ENCODE assay signal across 8 cellular contexts in the genomic region with DNA sequence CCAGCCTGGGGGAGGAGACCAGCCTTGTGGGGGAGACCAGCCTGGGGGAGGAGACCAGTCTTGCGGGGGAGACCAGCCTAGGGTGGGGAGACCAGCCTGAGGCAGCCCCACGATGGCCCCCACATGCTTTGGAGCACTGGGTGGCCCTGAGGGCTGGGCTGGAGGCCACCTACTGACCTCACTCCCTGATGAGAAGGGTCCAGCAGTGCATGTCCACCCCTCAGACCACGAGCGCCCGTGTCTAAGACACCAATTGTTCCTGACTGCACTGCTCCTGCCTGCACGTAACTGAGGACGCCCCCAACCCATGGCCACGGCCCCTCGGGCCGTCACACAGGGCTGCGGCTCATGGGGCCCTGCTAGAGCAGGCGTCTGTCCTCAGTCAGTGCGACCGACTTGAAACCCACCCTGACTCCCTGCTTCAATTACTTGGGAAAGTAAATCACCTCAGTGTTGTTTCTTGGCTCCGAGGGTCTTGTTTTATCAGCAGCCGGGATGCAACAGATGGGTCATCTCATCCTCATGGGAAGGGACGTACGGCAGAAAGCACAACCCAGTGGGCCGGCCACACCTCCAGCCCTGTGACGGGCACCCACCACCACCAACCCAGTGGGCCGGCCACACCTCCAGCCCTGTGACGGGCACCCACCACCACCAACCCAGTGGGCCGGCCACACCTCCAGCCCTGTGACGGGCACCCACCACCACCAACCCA. TPM values are rescaled to one million over a fixed set of nuclear protein-coding genes. Genes with fewer than 3 reads are reported as not detected.
DNase-seq lines count a peak whose midpoint lies in the region; ATAC-seq and TF ChIP-seq lines count a peak whose summit lies in the region.

TSS of gene SPATC1L (minus strand) at position 550 of the 715 bp plus-strand sequence. CDS start 1,643 bp downstream, outside the sequence.

- H3K27me3 Mint-ChIP-seq in stimulated activated memory B cell treated with anti-CD40 and anti-IgM and Interleukin-4, amounts not matched to agents 10 μg/mL and 1 μg/mL and 100 μg/mL, for 72 hours: no peaks in the 10 kb centered on the region

- H3K4me1 Mint-ChIP-seq in stimulated activated memory B cell treated with anti-CD40 and anti-IgM and Interleukin-4, amounts not matched to agents 10 μg/mL and 1 μg/mL and 100 μg/mL, for 72 hours: peaks cover 6% of the 10 kb centered on the region

- DNase-seq in CD1c-positive myeloid dendritic cell (ENCODE audit: extremely low spot score) (peak; percentile 50), NCI-H2227 treated with DMSO at 0.1 percent for 48 hours (lab: John Stamatoyannopoulos, UW) (peak; percentile 4), activated T-cell treated with anti-CD3 and anti-CD28 coated beads for 4 hours (peak; percentile 26), esophagus squamous epithelium (lab: John Stamatoyannopoulos, UW) (no peak), T-helper 9 cell (no peak)

- TF ChIP-seq CTCF in esophagus squamous epithelium (IDR thresholded peaks at IDR 0.05): no peak

- H3K9me3 ChIP-seq in esophagus squamous epithelium: no peaks in the 10 kb centered on the region
- no peaks in the 10 kb centered on the region for H3K9me3 ChIP-seq in muscle layer of duodenum (ENCODE audit: control insufficient read depth in 1 of 2, low read length in 2 of 2)

- TF ChIP-seq POLR2A in esophagus squamous epithelium (IDR thresholded peaks at IDR 0.05): no peak

- 0 to 10% methylated on average over 1 to 6 of the region's 24 CpGs for WGBS in esophagus squamous epithelium, 2 donors

- peaks cover 0 to 17% (median 9%) of the 10 kb centered on the region in 3 donors for H3K4me1 ChIP-seq in esophagus squamous epithelium
- peaks cover 0 to 3% of the 10 kb centered on the region in 2 donors for H3K4me1 ChIP-seq in muscle layer of duodenum (ENCODE audit: control insufficient read depth in 1 of 2, insufficient read depth in 2 of 2, low read length in 2 of 2)

- intact Hi-C loops in esophagus squamous epithelium (cut with DNase I): no loop called here

- H3K36me3 ChIP-seq in esophagus squamous epithelium: peaks cover 0 to under 1% (median 0%) of the 10 kb centered on the region in 3 donors
- no peaks in the 10 kb centered on the region for H3K36me3 ChIP-seq in muscle layer of duodenum (ENCODE audit: control insufficient read depth in 1 of 2, insufficient read depth in 2 of 2, low read length in 2 of 2)

- H3K27ac ChIP-seq in esophagus squamous epithelium (peak within 1 kb of the TSS; percentile 70 to 88 (median 86)), muscle layer of duodenum (ENCODE audit: low read length) (peak within 1 kb of the TSS; percentile 77)

- peak; percentile 41 for ATAC-seq in GM21737 (IDR thresholded peaks at IDR 0.05; ENCODE audit: unreplicated experiment)
- ATAC-seq in stimulated activated memory B cell treated with anti-CD40 and anti-IgM and Interleukin-4, amounts not matched to agents 10 μg/mL and 1 μg/mL and 100 μg/mL, for 72 hours: peak; percentile 76

- H3K27me3 ChIP-seq in esophagus squamous epithelium (no peaks in the 10 kb centered on the region), muscle layer of duodenum (ENCODE audit: low read depth, low read length) (no peaks in the 10 kb centered on the region)

- peak within 1 kb of the TSS; percentile 44 to 81 (median 63) for H3K4me3 ChIP-seq in esophagus squamous epithelium
- peak within 1 kb of the TSS; percentile 61 to 84 for H3K4me3 ChIP-seq in muscle layer of duodenum (ENCODE audit: low read depth in 1 of 2, low read length in 2 of 2)

- H3K9me3 Mint-ChIP-seq in stimulated activated memory B cell treated with anti-CD40 and anti-IgM and Interleukin-4, amounts not matched to agents 10 μg/mL and 1 μg/mL and 100 μg/mL, for 72 hours: no peaks in the 10 kb centered on the region

- peaks cover 9% of the 10 kb centered on the region for H3K36me3 Mint-ChIP-seq in stimulated activated memory B cell treated with anti-CD40 and anti-IgM and Interleukin-4, amounts not matched to agents 10 μg/mL and 1 μg/mL and 100 μg/mL, for 72 hours

- H3K27ac Mint-ChIP-seq in stimulated activated memory B cell treated with anti-CD40 and anti-IgM and Interleukin-4, amounts not matched to agents 10 μg/mL and 1 μg/mL and 100 μg/mL, for 72 hours: peak within 1 kb of the TSS; percentile 70

- peak within 1 kb of the TSS; percentile 88 for H3K4me3 Mint-ChIP-seq in stimulated activated memory B cell treated with anti-CD40 and anti-IgM and Interleukin-4, amounts not matched to agents 10 μg/mL and 1 μg/mL and 100 μg/mL, for 72 hours

RNA-seq across cellular contexts. Expression of gene SPATC1L, which starts in this region (rescaled TPM):
- total RNA-seq in esophagus squamous epithelium: 1 to 10 TPM; 4.0 to 7.2 (median 6.3) TPM

Comparison
In these comparisons a context has a peak if more than half of its experiments do, and no peak if none do; other contexts are left out.
1. DNase-seq: peak in CD1c-positive myeloid dendritic cell (single experiment), NCI-H2227 treated with DMSO at 0.1 percent for 48 hours (single experiment) and activated T-cell treated with anti-CD3 and anti-CD28 coated beads for 4 hours (single experiment); none in esophagus squamous epithelium (single experiment) and T-helper 9 cell (single experiment).